Comparison of ENCODE assay signal across 8 cellular contexts in genomic region chr1:54791880-54792522, GRCh38. TPM values are rescaled to one million over a fixed set of nuclear protein-coding genes. Genes with fewer than 3 reads are reported as not detected.
DNase-seq lines count a peak whose midpoint lies in the region; ATAC-seq and TF ChIP-seq lines count a peak whose summit lies in the region.

No MANE protein-coding gene starts in this region.

- intact Hi-C loops in right lobe of liver (cut with DNase I) (no loop called here), lower leg skin (cut with DNase I; ENCODE audit: low total_unique reads) (no loop called here), Right ventricle myocardium inferior (cut with DNase I) (no loop called here)

- H3K27ac ChIP-seq in right lobe of liver = no peak overlapping the region

- TF ChIP-seq CTCF in right lobe of liver (IDR thresholded peaks at IDR 0.05) = peak; percentile 32 to 61 (median 44)
- no peak for TF ChIP-seq CTCF in lower leg skin (IDR thresholded peaks at IDR 0.05)

- peaks cover 12% of the 10 kb centered on the region for H3K4me1 Mint-ChIP-seq in activated T-cell treated with anti-CD3 and anti-CD28 coated beads, Interleukin-2, amount 50 U/mL, for 4 hours (ENCODE audit: low read depth)

- H3K9me3 ChIP-seq in right lobe of liver = no peaks in the 10 kb centered on the region

- H3K27me3 ChIP-seq in right lobe of liver = no peaks in the 10 kb centered on the region

- no peaks in the 10 kb centered on the region for H3K27me3 Mint-ChIP-seq in activated T-cell treated with anti-CD3 and anti-CD28 coated beads, Interleukin-2, amount 50 U/mL, for 4 hours (ENCODE audit: low read depth)

- peak in 1 of 2 donors; percentile 19 for ATAC-seq in activated T-cell treated with anti-CD3 and anti-CD28 coated beads, Interleukin-2, amount 50 U/mL, for 4 hours
- ATAC-seq in right lobe of liver (no peak), HG03439 (IDR thresholded peaks at IDR 0.05; ENCODE audit: unreplicated experiment) (no peak), Right ventricle myocardium inferior (no peak)

- H3K36me3 Mint-ChIP-seq in activated T-cell treated with anti-CD3 and anti-CD28 coated beads, Interleukin-2, amount 50 U/mL, for 4 hours (ENCODE audit: insufficient read depth) = peaks cover 6% of the 10 kb centered on the region

- H3K4me3 Mint-ChIP-seq in activated T-cell treated with anti-CD3 and anti-CD28 coated beads, Interleukin-2, amount 50 U/mL, for 4 hours = no peak overlapping the region

- peaks cover 0 to 12% (median 0%) of the 10 kb centered on the region in 4 donors for H3K4me1 ChIP-seq in right lobe of liver

- no peak overlapping the region for H3K4me3 ChIP-seq in right lobe of liver
- no peak overlapping the region for H3K4me3 ChIP-seq in lower leg skin (ENCODE audit: low read depth, poor library complexity, severe bottlenecking)

- DNase-seq in NCI-H2171 treated with DMSO at 0.1 percent for 48 hours (lab: John Stamatoyannopoulos, UW) (peak; percentile 11), NCI-H2171 (lab: John Stamatoyannopoulos, UW) (no peak), NCI-H146 (lab: John Stamatoyannopoulos, UW) (peak; percentile 42), right lobe of liver (no peak), lower leg skin (ENCODE audit: low spot score in 2 of 2) (no peak), Right ventricle myocardium inferior (ENCODE audit: missing footprints) (no peak)
- peak; percentile 23 for DNase-seq in activated T-cell treated with anti-CD3 and anti-CD28 coated beads, Interleukin-2, amount 50 U/mL, for 4 hours

- no peaks in the 10 kb centered on the region for H3K36me3 ChIP-seq in right lobe of liver

- no peak for TF ChIP-seq POLR2A in right lobe of liver (IDR thresholded peaks at IDR 0.05)
- TF ChIP-seq POLR2A in lower leg skin (IDR thresholded peaks at IDR 0.05) = no peak

- 100% methylated on average over 4 of the region's 13 CpGs for WGBS in right lobe of liver (ENCODE audit: insufficient coverage, low coverage, low lambda C conversion rate, missing lambda C conversion rate)
- 86 to 93% methylated on average over 13 of the region's 13 CpGs for WGBS in lower leg skin, 2 donors

- H3K9me3 Mint-ChIP-seq in activated T-cell treated with anti-CD3 and anti-CD28 coated beads, Interleukin-2, amount 50 U/mL, for 4 hours = no peaks in the 10 kb centered on the region

RNA-seq across cellular contexts. Expression of gene TTC22, which starts 9.1 kb away (rescaled TPM):
- total RNA-seq in activated T-cell treated with anti-CD3 and anti-CD28 coated beads, Interleukin-2, amount 50 U/mL, for 4 hours = 1 to 10 TPM; 1.9 to 2.8 (median 2.0) TPM
- total RNA-seq in right lobe of liver (1 to 10 TPM; 2.7 to 8.9 (median 4.7) TPM), lower leg skin (10 to 100 TPM; 49.1 to 76.6 (median 65.7) TPM), Right ventricle myocardium inferior (not detected)

RNA-seq across cellular contexts. Expression of gene PARS2, which starts 27.7 kb away (rescaled TPM):
- 1 to 10 TPM; 5.5 to 7.9 (median 6.1) TPM for total RNA-seq in activated T-cell treated with anti-CD3 and anti-CD28 coated beads, Interleukin-2, amount 50 U/mL, for 4 hours
- total RNA-seq in right lobe of liver = 1 to 10 TPM; 3.2 to 5.4 (median 4.0) TPM
- 1 to 10 TPM; 4.0 to 7.7 (median 5.1) TPM for total RNA-seq in lower leg skin
- total RNA-seq in Right ventricle myocardium inferior = 4.2 TPM

Comparison
In these comparisons a context has a peak if more than half of its experiments do, and no peak if none do; other contexts are left out.
1. DNase-seq: peak in NCI-H2171 treated with DMSO at 0.1 percent for 48 hours (single experiment), NCI-H146 (single experiment) and activated T-cell treated with anti-CD3 and anti-CD28 coated beads, Interleukin-2, amount 50 U/mL, for 4 hours (single experiment); none in NCI-H2171 (single experiment), right lobe of liver (0 of 3), lower leg skin (0 of 2) and Right ventricle myocardium inferior (single experiment).
2. CTCF ChIP-seq: peak in right lobe of liver (4 of 4); none in lower leg skin (0 of 3).
3. RNA of gene TTC22, which starts 9.1 kb away (total RNA-seq): 49.1 to 76.6 TPM in lower leg skin; 2.7 to 8.9 TPM in right lobe of liver, 1.9 to 2.8 TPM in activated T-cell treated with anti-CD3 and anti-CD28 coated beads, Interleukin-2, amount 50 U/mL, for 4 hours and not detected in Right ventricle myocardium inferior (single experiment); every median in the first group is over 4 times any median in the second.